12 cellular contexts compared by ENCODE assay signal in genomic region chr4:78799551-78800495, GRCh38. TPM values are rescaled to one million over a fixed set of nuclear protein-coding genes. Genes with fewer than 3 reads are reported as not detected.
A peak's percentile ranks its signal among the peaks of the same experiment; 100 is the strongest.
DNase-seq lines count a peak whose midpoint lies in the region; ATAC-seq and TF ChIP-seq lines count a peak whose summit lies in the region.
"Had no signal": no experiment of that assay in that cellular context is flagged by ENCODE, and none has a peak within 500 bp of the region (broad histone marks: within the 10 kb centered on the region; RNA-seq: fewer than 3 reads in every experiment).

No MANE protein-coding gene starts in this region.

- TF ChIP-seq POLR2A in breast epithelium (IDR thresholded peaks at IDR 0.05), result no peak

- ATAC-seq in HG03060 (IDR thresholded peaks at IDR 0.05; ENCODE audit: low read depth, unreplicated experiment), result peak; percentile 53
- no peak for ATAC-seq in Right ventricle myocardium superior (ENCODE audit: poor library complexity)
- ATAC-seq in PC-3, result no peak
- ATAC-seq: body of pancreas had no signal

- H3K9me3 ChIP-seq in breast epithelium, result no peaks in the 10 kb centered on the region
- no peaks in the 10 kb centered on the region for H3K9me3 ChIP-seq in PC-3 (ENCODE audit: low read length)
- H3K9me3 ChIP-seq: BE2C, body of pancreas, esophagus squamous epithelium had no signal

- TF ChIP-seq CTCF in MCF 10A (IDR thresholded peaks at IDR 0.05; ENCODE audit: unreplicated experiment), result no peak
- TF ChIP-seq CTCF in breast epithelium (IDR thresholded peaks at IDR 0.05), result no peak
- no peak for TF ChIP-seq CTCF in RWPE1 (conservative IDR thresholded peaks at IDR 0.05; ENCODE audit: low read depth)
- no peak for TF ChIP-seq CTCF in dorsolateral prefrontal cortex (IDR thresholded peaks at IDR 0.05 in 54 of 56, conservative IDR thresholded peaks at IDR 0.05 in 2 of 56; ENCODE audit: low read depth in 1 of 56, partially characterized antibody in 56 of 56)
- TF ChIP-seq CTCF in PC-3 (conservative IDR thresholded peaks at IDR 0.05; ENCODE audit: low read depth, low read length), result no peak

- BruUV-seq in MCF 10A (replicated peaks; lab: Mats Ljungman, UMichigan) (no TSS peak), PC-3 (replicated peaks; lab: Mats Ljungman, UMichigan) (no TSS peak)

- CTCF ChIA-PET in MCF 10A (lab: Yijun Ruan, JAX), result interaction anchor here (0.6 to 1.1 kb wide), 2 partner anchors 23 to 1220 kb away, joined by 4 to 6 read pairs; no protein-coding TSS in a partner anchor
- CTCF ChIA-PET in RWPE1 (lab: Yijun Ruan, JAX), result no interaction called here
- CTCF ChIA-PET in PC-3 (lab: Charles Lee), result no interaction called here

- peak overlapping the region; percentile 44 for H3K27ac Mint-ChIP-seq in MCF 10A (ENCODE audit: low read depth, unreplicated experiment)
- H3K27ac Mint-ChIP-seq: nephron progenitor cell had no signal

- H3K36me3 ChIP-seq in breast epithelium, result no peaks in the 10 kb centered on the region
- no peaks in the 10 kb centered on the region for H3K36me3 ChIP-seq in PC-3 (ENCODE audit: low read depth, low read length)
- H3K36me3 ChIP-seq: BE2C, esophagus squamous epithelium had no signal

- no peak overlapping the region for H2AFZ ChIP-seq in PC-3 (ENCODE audit: low read length)

- H3K9me3 Mint-ChIP-seq in MCF 10A (ENCODE audit: unreplicated experiment), result no peaks in the 10 kb centered on the region

- H3K9me2 ChIP-seq in PC-3 (replicated peaks; ENCODE audit: low read length), result no peaks in the 10 kb centered on the region

- POLR2A ChIA-PET in MCF 10A (lab: Yijun Ruan, JAX), result interaction anchor here (1.0 to 4.9 kb wide), 8 partner anchors 10 to 154 kb away, joined by 3 to 42 read pairs (median 4); partner anchors contain the start of gene BMP2K
- POLR2A ChIA-PET in RWPE1 (lab: Yijun Ruan, JAX; ENCODE audit: low non-redundant PET), result no interaction called here
- POLR2A ChIA-PET in PC-3 (lab: Charles Lee; ENCODE audit: unreplicated experiment), result no interaction called here

- H3K9ac ChIP-seq in PC-3 (ENCODE audit: low read length), result no peak overlapping the region

- H3F3A ChIP-seq in PC-3 (ENCODE audit: low read length, unreplicated experiment), result no peaks in the 10 kb centered on the region

- peaks cover 44% of the 10 kb centered on the region for H3K79me2 ChIP-seq in PC-3 (ENCODE audit: low read length)

- no peaks in the 10 kb centered on the region for H3K27me3 Mint-ChIP-seq in MCF 10A (ENCODE audit: insufficient read depth, unreplicated experiment)

- H3K4me1 Mint-ChIP-seq in MCF 10A (ENCODE audit: insufficient read depth, unreplicated experiment), result peaks cover 17% of the 10 kb centered on the region
- H3K4me1 Mint-ChIP-seq: nephron progenitor cell had no signal

- H3K4me1 ChIP-seq in breast epithelium, result no peaks in the 10 kb centered on the region
- H3K4me1 ChIP-seq in PC-3 (ENCODE audit: insufficient read depth, low read length), result no peaks in the 10 kb centered on the region
- H3K4me1 ChIP-seq: BE2C, body of pancreas had no signal

- DNase-seq in MCF 10A (ENCODE audit: unreplicated experiment) (peak; percentile 22), breast epithelium (ENCODE audit: low spot score in 2 of 2) (no peak), RWPE1 (ENCODE audit: low spot score) (peak; percentile 14), Right ventricle myocardium superior (no peak), SW480 (ENCODE audit: low spot score) (no peak), dorsolateral prefrontal cortex (no peak), PC-3 (no peak)
- DNase-seq: BE2C, body of pancreas, esophagus squamous epithelium, nephron progenitor cell had no signal

- H3K4me2 ChIP-seq in PC-3 (ENCODE audit: low read length), result no peak overlapping the region

- no peak overlapping the region for H3K4me3 Mint-ChIP-seq in MCF 10A (ENCODE audit: unreplicated experiment)
- H3K4me3 Mint-ChIP-seq: nephron progenitor cell had no signal

- H3K27ac ChIP-seq in breast epithelium (no peak overlapping the region), RWPE1 (no peak overlapping the region), dorsolateral prefrontal cortex (no peak overlapping the region), PC-3 (ENCODE audit: low read length) (no peak overlapping the region)
- H3K27ac ChIP-seq: body of pancreas, esophagus squamous epithelium had no signal

- H4K20me1 ChIP-seq in PC-3 (ENCODE audit: low read length), result no peaks in the 10 kb centered on the region

- intact Hi-C loops in MCF 10A (cut with micrococcal nuclease), result no loop called here
- intact Hi-C loops in breast epithelium (cut with DNase I; ENCODE audit: low total_unique reads), result no loop called here
- intact Hi-C loops in Right ventricle myocardium superior (cut with DNase I), result no loop called here
- intact Hi-C loops in dorsolateral prefrontal cortex (cut with DNase I), result no loop called here
- intact Hi-C loops in PC-3 (cut with micrococcal nuclease), result no loop called here

- no peaks in the 10 kb centered on the region for H3K36me3 Mint-ChIP-seq in MCF 10A (ENCODE audit: insufficient read depth, unreplicated experiment)

- H3K4me3 ChIP-seq in breast epithelium (no peak overlapping the region), dorsolateral prefrontal cortex (no peak overlapping the region), PC-3 (ENCODE audit: low read length) (no peak overlapping the region)
- H3K4me3 ChIP-seq: body of pancreas, esophagus squamous epithelium had no signal

- H3K27me3 ChIP-seq in breast epithelium, result no peaks in the 10 kb centered on the region
- no peaks in the 10 kb centered on the region for H3K27me3 ChIP-seq in dorsolateral prefrontal cortex
- no peaks in the 10 kb centered on the region for H3K27me3 ChIP-seq in PC-3 (ENCODE audit: low read length)
- H3K27me3 ChIP-seq: BE2C, body of pancreas, esophagus squamous epithelium had no signal

RNA-seq across cellular contexts. Expression of gene BMP2K, which starts 23.7 kb away (rescaled TPM):
- total RNA-seq in MCF 10A (2022), result 47.3 and 50.4 TPM in 2 replicates
- 100 to 1,000 TPM in 1 of 3 donors, 10 to 100 TPM in 2; 42.3 to 134 (median 42.4) TPM for total RNA-seq in breast epithelium
- total RNA-seq in Right ventricle myocardium superior, result 25.1 TPM
- 10 to 100 TPM; 28.2 to 76.6 (median 48.9) TPM for total RNA-seq in dorsolateral prefrontal cortex
- total RNA-seq in PC-3 (2014; rRNA removed), result 16.2 and 24.5 TPM in 2 replicates

Comparison
In these comparisons a context has a peak if more than half of its experiments do, and no peak if none do; other contexts are left out.
1. DNase-seq: peak in MCF 10A (single experiment) and RWPE1 (single experiment); none in breast epithelium (0 of 2), Right ventricle myocardium superior (single experiment), SW480 (single experiment), dorsolateral prefrontal cortex (0 of 10) and PC-3 (single experiment).